1 cellular context compared by ENCODE assay signal in the genomic region with DNA sequence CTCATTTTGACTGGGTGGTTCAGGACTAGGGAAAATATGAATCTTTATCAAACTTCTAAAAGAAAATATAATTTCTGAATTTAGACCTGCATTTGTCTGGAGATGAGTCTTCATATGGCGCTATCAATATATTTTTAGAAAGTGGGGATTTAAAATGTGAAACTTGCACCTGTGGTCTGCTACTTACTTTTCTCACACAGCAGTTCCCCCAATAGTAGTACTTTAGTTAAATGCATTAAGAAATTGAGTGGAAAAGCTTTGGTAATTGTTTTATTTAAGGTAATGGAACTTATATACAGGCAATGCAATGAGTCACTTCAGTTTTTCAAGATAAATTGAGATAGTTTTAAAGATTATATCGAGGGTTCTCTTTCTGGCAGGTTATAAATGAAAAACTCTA.
TF ChIP-seq lines count a peak whose summit lies in the region.

No MANE protein-coding gene starts in this region.

TF ChIP-seq in A549, 52 proteins besides CTCF, POLR2A, EP300 and RAD21 (continued from another document):
- TF ChIP-seq HOXA7 (CRISPR knock-in tag; IDR thresholded peaks at IDR 0.05) (no peak), CHD4 (IDR thresholded peaks at IDR 0.05; ENCODE audit: borderline replicate concordance) (no peak)
